ENCODE assay signal across 26 cellular contexts in genomic region chr13:41040584-41041334, GRCh38. TPM values are rescaled to one million over a fixed set of nuclear protein-coding genes. Genes with fewer than 3 reads are reported as not detected.
A peak's percentile ranks its signal among the peaks of the same experiment; 100 is the strongest.
DNase-seq lines count a peak whose midpoint lies in the region; ATAC-seq, FAIRE-seq and TF ChIP-seq lines count a peak whose summit lies in the region.
"Had no signal": no experiment of that assay in that cellular context is flagged by ENCODE, and none has a peak within 500 bp of the region (broad histone marks: within the 10 kb centered on the region; RNA-seq: fewer than 3 reads in every experiment).

No MANE protein-coding gene starts in this region.

- DNase-seq in HepG2 (ENCODE audit: low spot score) (no peak), right lobe of liver (no peak), urothelium cell line (ENCODE audit: low spot score) (no peak), SKM-1 treated with dmso at 0.1 percent for 144 hours (lab: John Stamatoyannopoulos, UW; ENCODE audit: unreplicated experiment) (no peak)
- no peak for DNase-seq in natural killer cell treated with Interleukin-12 subunit alpha and Interleukin-12 subunit beta and Interleukin-15 and Interleukin-18, amount 100 ng/mL, for 72 hours (ENCODE audit: low spot score)
- DNase-seq: activated CD4-positive, alpha-beta T cell treated with anti-CD3 and anti-CD28 coated beads, Interleukin-2, amount 10 ng/mL, durations not matched to agents 24 days and 14 days; activated naive CD4-positive, alpha-beta T cell; activated T-cell treated with anti-CD3 and anti-CD28 coated beads, Interleukin-2, amount 50 U/mL, for 4 hours; cortex of kidney; endodermal cell; esophagus squamous epithelium; gastrocnemius medialis; mesendoderm; NCI-H146; NCI-H446 treated with DMSO at 0.1 percent for 48 hours; nucleus accumbens; OCI-M1; psoas muscle; thyroid gland; WERI-Rb-1 had no signal

- H3K79me2 ChIP-seq in HepG2 (ENCODE audit: insufficient read depth, low read length) (peaks cover 47% of the 10 kb centered on the region), SU-DHL-6 (ENCODE audit: insufficient read depth, low read length) (peaks cover 59% of the 10 kb centered on the region)

- no peak for TF ChIP-seq RAD21 in HepG2 (CRISPR knock-in tag; IDR thresholded peaks at IDR 0.05)

- WGBS in HepG2 (ENCODE audit: low lambda C conversion rate) = 88% methylated on average over 9 of the region's 9 CpGs
- 78% methylated on average over 7 of the region's 9 CpGs for WGBS in right lobe of liver (ENCODE audit: insufficient coverage, low coverage, low lambda C conversion rate, missing lambda C conversion rate)

- POLR2A ChIA-PET in HepG2 (lab: Yijun Ruan, JAX) = no interaction called here

- TF ChIP-seq POLR2A in HepG2 (IDR thresholded peaks at IDR 0.05; ENCODE audit: insufficient read depth in 1 of 2, low read depth in 2 of 2, low read length in 2 of 2) (no peak), right lobe of liver (IDR thresholded peaks at IDR 0.05) (no peak)

- intact Hi-C loops in HepG2 (cut with micrococcal nuclease; ENCODE audit: unreplicated experiment) (no loop called here), right lobe of liver (cut with DNase I) (no loop called here)

- peaks cover 18% of the 10 kb centered on the region for H3K4me1 ChIP-seq in HepG2 (ENCODE audit: insufficient read depth, low read length)
- H3K4me1 ChIP-seq in right lobe of liver = no peaks in the 10 kb centered on the region
- H3K4me1 ChIP-seq: BLaER1, psoas muscle, thyroid gland had no signal

- no peaks in the 10 kb centered on the region for H3K27me3 Mint-ChIP-seq in natural killer cell treated with Interleukin-12 subunit alpha and Interleukin-12 subunit beta and Interleukin-15 and Interleukin-18, amount 100 ng/mL, for 72 hours
- H3K27me3 Mint-ChIP-seq: activated CD4-positive, alpha-beta T cell treated with anti-CD3 and anti-CD28 coated beads, Interleukin-2, amount 10 ng/mL, durations not matched to agents 24 days and 14 days; stimulated activated naive CD8-positive, alpha-beta T cell treated with anti-CD3 and anti-CD28 coated beads, Interleukin-15, Interleukin-2, amounts not matched to agents 100 ng/mL and 50 ng/mL, for 24 hours had no signal

- peaks cover 0 to 4% of the 10 kb centered on the region in 2 experiments; a peak in 2 of 5 replicates for H3K36me3 ChIP-seq in HepG2 (replicated peaks in 1 of 2; ENCODE audit: control insufficient read depth in 1 of 2, insufficient read depth in 2 of 2, low read length in 2 of 2)
- no peaks in the 10 kb centered on the region for H3K36me3 ChIP-seq in right lobe of liver
- no peaks in the 10 kb centered on the region for H3K36me3 ChIP-seq in SU-DHL-6 (ENCODE audit: low read length)
- H3K36me3 ChIP-seq: esophagus squamous epithelium, gastrocnemius medialis, thyroid gland, WERI-Rb-1 had no signal

- no peak overlapping the region for H3K4me2 ChIP-seq in HepG2 (ENCODE audit: low read depth, low read length)
- no peak overlapping the region for H3K4me2 ChIP-seq in SU-DHL-6 (ENCODE audit: low read depth, low read length, poor library complexity, severe bottlenecking)
- H3K4me2 ChIP-seq: BLaER1 had no signal

- H2AFZ ChIP-seq in HepG2 (ENCODE audit: low read length) = no peak overlapping the region
- H2AFZ ChIP-seq in SU-DHL-6 (ENCODE audit: low read depth, low read length, severe bottlenecking) = no peak overlapping the region

- H3K4me3 ChIP-seq in HepG2 (replicated peaks in 1 of 3; ENCODE audit: insufficient read depth in 1 of 3, low read depth in 2 of 3, low read length in 3 of 3) (no peak overlapping the region), right lobe of liver (no peak overlapping the region), SU-DHL-6 (ENCODE audit: insufficient read depth, low read length, poor library complexity, severe bottlenecking) (no peak overlapping the region)
- H3K4me3 ChIP-seq: BLaER1, esophagus squamous epithelium, gastrocnemius medialis, psoas muscle, thyroid gland had no signal

- H4K20me1 ChIP-seq in HepG2 (ENCODE audit: insufficient read depth, low read length) = peaks cover 11% of the 10 kb centered on the region; the same call in 1 of the 2 replicates
- no peaks in the 10 kb centered on the region for H4K20me1 ChIP-seq in SU-DHL-6 (ENCODE audit: low read depth, low read length)

- TF ChIP-seq CTCF in HepG2 (CRISPR knock-in tag; IDR thresholded peaks at IDR 0.05) (no peak), right lobe of liver (IDR thresholded peaks at IDR 0.05) (no peak), SU-DHL-6 (IDR thresholded peaks at IDR 0.05; ENCODE audit: insufficient read depth, low read length, poor library complexity, severe bottlenecking) (no peak)

- no peaks in the 10 kb centered on the region for H3K9me2 ChIP-seq in SU-DHL-6 (replicated peaks; ENCODE audit: insufficient read depth, low read length)

- H3K27me3 ChIP-seq in HepG2 (ENCODE audit: control insufficient read depth in 1 of 2, insufficient read depth in 2 of 2, low read length in 2 of 2) (no peaks in the 10 kb centered on the region), right lobe of liver (no peaks in the 10 kb centered on the region), SU-DHL-6 (ENCODE audit: low read length) (no peaks in the 10 kb centered on the region)
- H3K27me3 ChIP-seq: BLaER1, esophagus squamous epithelium, gastrocnemius medialis, thyroid gland had no signal

- ATAC-seq in HepG2 (peak; percentile 50; the same call in 2 of the 3 replicates), right lobe of liver (no peak), esophagus mucosa (peak; percentile 11), GM18909 (IDR thresholded peaks at IDR 0.05; ENCODE audit: poor library complexity, unreplicated experiment) (no peak)
- no peak for ATAC-seq in natural killer cell treated with Interleukin-12 subunit alpha and Interleukin-12 subunit beta and Interleukin-15 and Interleukin-18, amount 100 ng/mL, for 72 hours
- ATAC-seq: gastrocnemius medialis, HCT116 had no signal

- H3K9me3 ChIP-seq in HepG2 (ENCODE audit: low read length) (no peaks in the 10 kb centered on the region), right lobe of liver (no peaks in the 10 kb centered on the region), SU-DHL-6 (ENCODE audit: insufficient read depth, low read length) (no peaks in the 10 kb centered on the region)
- H3K9me3 ChIP-seq: esophagus squamous epithelium, gastrocnemius medialis, psoas muscle, thyroid gland had no signal

- no TSS peak for BruUV-seq in HepG2 (replicated peaks; lab: Mats Ljungman, UMichigan)

- in situ Hi-C loops in HepG2 (cut with HindIII; ENCODE audit: extremely low pct_ligation_motif_present, low pct_unique_long_range_greater_than_20kb) = no loop called here

- H3K9ac ChIP-seq in HepG2 (ENCODE audit: insufficient read depth, low read depth, low read length) = no peak overlapping the region
- H3K9ac ChIP-seq in SU-DHL-6 (ENCODE audit: low read length) = no peak overlapping the region
- H3K9ac ChIP-seq: BLaER1 had no signal

- no peak overlapping the region for H3K27ac Mint-ChIP-seq in natural killer cell treated with Interleukin-12 subunit alpha and Interleukin-12 subunit beta and Interleukin-15 and Interleukin-18, amount 100 ng/mL, for 72 hours
- H3K27ac Mint-ChIP-seq: activated CD4-positive, alpha-beta T cell treated with anti-CD3 and anti-CD28 coated beads, Interleukin-2, amount 10 ng/mL, durations not matched to agents 24 days and 14 days; endodermal cell; stimulated activated naive CD8-positive, alpha-beta T cell treated with anti-CD3 and anti-CD28 coated beads, Interleukin-15, Interleukin-2, amounts not matched to agents 100 ng/mL and 50 ng/mL, for 24 hours had no signal

- peaks cover 9% of the 10 kb centered on the region; the same call in 1 of the 2 replicates for H3F3A ChIP-seq in SU-DHL-6 (ENCODE audit: insufficient read depth)

- TF ChIP-seq EP300 in HepG2 (IDR thresholded peaks at IDR 0.05; ENCODE audit: low read depth in 2 of 2, low read length in 2 of 2) (no peak), HepG2 (CRISPR knock-in tag; IDR thresholded peaks at IDR 0.05; ENCODE audit: borderline replicate concordance) (no peak)

- no peaks in the 10 kb centered on the region for H3K9me3 Mint-ChIP-seq in natural killer cell treated with Interleukin-12 subunit alpha and Interleukin-12 subunit beta and Interleukin-15 and Interleukin-18, amount 100 ng/mL, for 72 hours
- H3K9me3 Mint-ChIP-seq: activated T-cell treated with anti-CD3 and anti-CD28 coated beads, Interleukin-2, amount 50 U/mL, for 4 hours had no signal

- H3K27ac ChIP-seq in HepG2 (ENCODE audit: extremely low read length, insufficient read depth, low read length) = no peak overlapping the region
- H3K27ac ChIP-seq in right lobe of liver = no peak overlapping the region
- H3K27ac ChIP-seq in SU-DHL-6 (ENCODE audit: low read depth, low read length) = peak overlapping the region; percentile 51; the same call in 1 of the 2 replicates
- H3K27ac ChIP-seq: BLaER1, esophagus squamous epithelium, gastrocnemius medialis, psoas muscle, thyroid gland, WERI-Rb-1 had no signal

- peaks cover 4% of the 10 kb centered on the region for H3K36me3 Mint-ChIP-seq in natural killer cell treated with Interleukin-12 subunit alpha and Interleukin-12 subunit beta and Interleukin-15 and Interleukin-18, amount 100 ng/mL, for 72 hours

- no peak overlapping the region for H3K4me3 Mint-ChIP-seq in natural killer cell treated with Interleukin-12 subunit alpha and Interleukin-12 subunit beta and Interleukin-15 and Interleukin-18, amount 100 ng/mL, for 72 hours
- H3K4me3 Mint-ChIP-seq: activated CD4-positive, alpha-beta T cell treated with anti-CD3 and anti-CD28 coated beads, Interleukin-2, amount 10 ng/mL, durations not matched to agents 24 days and 14 days; activated T-cell treated with anti-CD3 and anti-CD28 coated beads, Interleukin-2, amount 50 U/mL, for 4 hours; endodermal cell; stimulated activated naive CD8-positive, alpha-beta T cell treated with anti-CD3 and anti-CD28 coated beads, Interleukin-15, Interleukin-2, amounts not matched to agents 100 ng/mL and 50 ng/mL, for 24 hours had no signal

- H3K4me1 Mint-ChIP-seq in natural killer cell treated with Interleukin-12 subunit alpha and Interleukin-12 subunit beta and Interleukin-15 and Interleukin-18, amount 100 ng/mL, for 72 hours (ENCODE audit: low read depth in 2 of 2) = peaks cover 6 to 10% of the 10 kb centered on the region in 2 donors
- H3K4me1 Mint-ChIP-seq: endodermal cell had no signal

- no peak for FAIRE-seq in HepG2 (lab: Jason Lieb, UNC)
- FAIRE-seq in urothelium cell line (lab: Jason Lieb, UNC) = no peak

- CTCF ChIA-PET in HepG2 (lab: Yijun Ruan, JAX; ENCODE audit: low intra/inter-chr PET ratio, low total read pairs) = no interaction called here

RNA-seq across cellular contexts. Expression of gene WBP4, which starts 20.6 kb away (rescaled TPM):
- 11.7 and 16.8 TPM in 2 replicates for total RNA-seq in HepG2 (2016; rRNA removed; fragmentation: Illumina TruSeq; extraction: Trizol)
- 1.8 and 2.7 TPM in 2 replicates for total RNA-seq in HepG2 (2016; cell fraction: cytosol; rRNA removed; fragmentation: Illumina TruSeq; extraction: Trizol; ENCODE audit: low read depth)
- 12.5 and 16.9 TPM in 2 replicates for total RNA-seq in HepG2 (2016; cell fraction: insoluble cytoplasmic fraction; rRNA removed; fragmentation: Illumina TruSeq; extraction: Trizol)
- 4.5 and 4.9 TPM in 2 replicates for total RNA-seq in HepG2 (2016; cell fraction: membrane; rRNA removed; fragmentation: Illumina TruSeq; extraction: Trizol)
- total RNA-seq in HepG2 (2016; cell fraction: nucleus; rRNA removed; fragmentation: Illumina TruSeq; extraction: Trizol) = 8.6 and 8.7 TPM in 2 replicates
- polyA plus RNA-seq in HepG2 (2011; rRNA removed) = 5.6 and 6.7 TPM in 2 replicates
- polyA plus RNA-seq in HepG2 (2011; cell fraction: cytosol; rRNA removed) = 2.7 and 3.8 TPM in 2 replicates
- polyA plus RNA-seq in HepG2 (2011; cell fraction: nucleus; rRNA removed) = 2.8 and 4.4 TPM in 2 replicates
- 9.8 and 11.1 TPM in 2 replicates for polyA plus RNA-seq in HepG2 (2012)
- 1.0 and 1.1 TPM in 2 replicates for polyA plus RNA-seq in HepG2 (2016; cell fraction: cytosol; fragmentation: Illumina TruSeq; extraction: Trizol; ENCODE audit: low read depth)
- 18.0 and 18.9 TPM in 2 replicates for polyA plus RNA-seq in HepG2 (2016; cell fraction: insoluble cytoplasmic fraction; fragmentation: Illumina TruSeq; extraction: Trizol; ENCODE audit: low read depth)
- 2.6 and 3.2 TPM in 2 replicates for polyA plus RNA-seq in HepG2 (2016; cell fraction: membrane; fragmentation: Illumina TruSeq; extraction: Trizol; ENCODE audit: low read depth)
- polyA plus RNA-seq in HepG2 (2016; cell fraction: nucleus; fragmentation: Illumina TruSeq; extraction: Trizol; ENCODE audit: insufficient read depth, low read depth) = 14.5 and 15.5 TPM in 2 replicates
- polyA minus RNA-seq in HepG2 (2011; rRNA and poly(A)+ RNA removed; ENCODE audit: low replicate concordance) = 0.91 and 1.3 TPM in 2 replicates
- 3.2 and 3.7 TPM in 2 replicates for polyA minus RNA-seq in HepG2 (2011; cell fraction: cytosol; rRNA and poly(A)+ RNA removed)
- 8.1 and 9.2 TPM in 2 replicates for polyA minus RNA-seq in HepG2 (2011; cell fraction: nucleus; rRNA and poly(A)+ RNA removed)
- 1 to 10 TPM; 3.8 to 6.9 (median 4.6) TPM for total RNA-seq in right lobe of liver
- 5.3 TPM for total RNA-seq in esophagus mucosa
- 10 to 100 TPM in 1 of 2 donors, 1 to 10 TPM in 1; 8.5 to 10.6 TPM for total RNA-seq in natural killer cell treated with Interleukin-12 subunit alpha and Interleukin-12 subunit beta and Interleukin-15 and Interleukin-18, amount 100 ng/mL, for 72 hours

RNA-seq across cellular contexts. Expression of gene ELF1, which starts 21.6 kb away (rescaled TPM):
- total RNA-seq in HepG2 (2016; rRNA removed; fragmentation: Illumina TruSeq; extraction: Trizol) (71.5 and 91.5 TPM in 2 replicates), right lobe of liver (10 to 100 TPM; 24.1 to 35.4 (median 31.0) TPM), esophagus mucosa (68.9 TPM)
- total RNA-seq in HepG2 (2016; cell fraction: cytosol; rRNA removed; fragmentation: Illumina TruSeq; extraction: Trizol; ENCODE audit: low read depth) = 12.1 and 14.2 TPM in 2 replicates
- 70.6 and 87.4 TPM in 2 replicates for total RNA-seq in HepG2 (2016; cell fraction: insoluble cytoplasmic fraction; rRNA removed; fragmentation: Illumina TruSeq; extraction: Trizol)
- 24.5 and 26.2 TPM in 2 replicates for total RNA-seq in HepG2 (2016; cell fraction: membrane; rRNA removed; fragmentation: Illumina TruSeq; extraction: Trizol)
- total RNA-seq in HepG2 (2016; cell fraction: nucleus; rRNA removed; fragmentation: Illumina TruSeq; extraction: Trizol) = 78.4 and 79.2 TPM in 2 replicates
- polyA plus RNA-seq in HepG2 (2011; rRNA removed) = 24.6 and 26.5 TPM in 2 replicates
- polyA plus RNA-seq in HepG2 (2011; cell fraction: cytosol; rRNA removed) = 14.1 and 18.0 TPM in 2 replicates
- polyA plus RNA-seq in HepG2 (2011; cell fraction: nucleus; rRNA removed) = 15.7 and 16.1 TPM in 2 replicates
- polyA plus RNA-seq in HepG2 (2012) = 28.9 and 32.2 TPM in 2 replicates
- 1.6 and 1.9 TPM in 2 replicates for polyA plus RNA-seq in HepG2 (2016; cell fraction: cytosol; fragmentation: Illumina TruSeq; extraction: Trizol; ENCODE audit: low read depth)
- polyA plus RNA-seq in HepG2 (2016; cell fraction: insoluble cytoplasmic fraction; fragmentation: Illumina TruSeq; extraction: Trizol; ENCODE audit: low read depth) = 55.8 and 56.2 TPM in 2 replicates
- 6.4 and 6.6 TPM in 2 replicates for polyA plus RNA-seq in HepG2 (2016; cell fraction: membrane; fragmentation: Illumina TruSeq; extraction: Trizol; ENCODE audit: low read depth)
- polyA plus RNA-seq in HepG2 (2016; cell fraction: nucleus; fragmentation: Illumina TruSeq; extraction: Trizol; ENCODE audit: insufficient read depth, low read depth) = 46.4 and 47.1 TPM in 2 replicates
- polyA minus RNA-seq in HepG2 (2011; rRNA and poly(A)+ RNA removed; ENCODE audit: low replicate concordance) = 18.2 and 60.6 TPM in 2 replicates
- 29.5 and 31.8 TPM in 2 replicates for polyA minus RNA-seq in HepG2 (2011; cell fraction: cytosol; rRNA and poly(A)+ RNA removed)
- polyA minus RNA-seq in HepG2 (2011; cell fraction: nucleus; rRNA and poly(A)+ RNA removed) = 77.6 and 81.4 TPM in 2 replicates
- total RNA-seq in natural killer cell treated with Interleukin-12 subunit alpha and Interleukin-12 subunit beta and Interleukin-15 and Interleukin-18, amount 100 ng/mL, for 72 hours = 10 to 100 TPM; 61.8 to 86.1 TPM

Comparison
In these comparisons a context has a peak if more than half of its experiments do, and no peak if none do; other contexts are left out.
1. ATAC-seq: peak in HepG2 (single experiment) and esophagus mucosa (single experiment); none in right lobe of liver (0 of 4), natural killer cell treated with Interleukin-12 subunit alpha and Interleukin-12 subunit beta and Interleukin-15 and Interleukin-18, amount 100 ng/mL, for 72 hours (0 of 2) and GM18909 (single experiment).